In genomic region chr5:58015175-58015574, GRCh38 we compare ENCODE assay signal across 16 cellular contexts.
A peak's percentile ranks its signal among the peaks of the same experiment; 100 is the strongest.
DNase-seq lines count a peak whose midpoint lies in the region; ATAC-seq, FAIRE-seq and TF ChIP-seq lines count a peak whose summit lies in the region.
"Had no signal": no experiment of that assay in that cellular context is flagged by ENCODE, and none has a peak within 500 bp of the region (broad histone marks: within the 10 kb centered on the region; RNA-seq: fewer than 3 reads in every experiment).

No MANE protein-coding gene starts in this region.

- H3K27ac ChIP-seq in right atrium auricular region (no peak overlapping the region), mesenchymal stem cell (ENCODE audit: low read length, poor library complexity, severe bottlenecking) (no peak overlapping the region), PC-3 (ENCODE audit: low read length) (no peak overlapping the region)
- H3K27ac ChIP-seq: BLaER1 treated with 17β-estradiol and CSF1 and Interleukin-3, amounts not matched to agents 10 nM and 100 nM; HL-60 had no signal

- no peak overlapping the region for H4K91ac ChIP-seq in mesenchymal stem cell (ENCODE audit: low read length)

- no peaks in the 10 kb centered on the region for H3K27me3 ChIP-seq in right atrium auricular region
- no peaks in the 10 kb centered on the region for H3K27me3 ChIP-seq in mesenchymal stem cell (ENCODE audit: control insufficient read depth in 1 of 2, insufficient read depth in 1 of 2, low read length in 2 of 2)
- H3K27me3 ChIP-seq in PC-3 (ENCODE audit: low read length): no peaks in the 10 kb centered on the region
- H3K27me3 ChIP-seq: BLaER1 treated with 17β-estradiol and CSF1 and Interleukin-3, amounts not matched to agents 10 nM and 100 nM had no signal

- H2AFZ ChIP-seq in mesenchymal stem cell (ENCODE audit: low read depth, low read length) (no peak overlapping the region), PC-3 (ENCODE audit: low read length) (no peak overlapping the region)

- FAIRE-seq in GM12891 (lab: Jason Lieb, UNC): no peak
- FAIRE-seq: GM18507, H54 had no signal

- no peaks in the 10 kb centered on the region for H3F3A ChIP-seq in PC-3 (ENCODE audit: low read length, unreplicated experiment)

- H4K8ac ChIP-seq in mesenchymal stem cell (ENCODE audit: low read length): no peak overlapping the region

- no peaks in the 10 kb centered on the region for H3K9me2 ChIP-seq in PC-3 (replicated peaks; ENCODE audit: low read length)

- H3K79me2 ChIP-seq in PC-3 (ENCODE audit: low read length): no peaks in the 10 kb centered on the region

- H3K36me3 ChIP-seq in right atrium auricular region (no peaks in the 10 kb centered on the region), mesenchymal stem cell (ENCODE audit: control insufficient read depth in 1 of 2, insufficient read depth in 2 of 2, low read depth in 1 of 2, low read length in 2 of 2) (no peaks in the 10 kb centered on the region), PC-3 (ENCODE audit: low read depth, low read length) (no peaks in the 10 kb centered on the region)
- H3K36me3 ChIP-seq: BLaER1 treated with 17β-estradiol and CSF1 and Interleukin-3, amounts not matched to agents 10 nM and 100 nM had no signal

- no peaks in the 10 kb centered on the region for H3K79me1 ChIP-seq in mesenchymal stem cell (replicated peaks; ENCODE audit: low read length, poor library complexity, severe bottlenecking)

- H3K4me2 ChIP-seq in mesenchymal stem cell (ENCODE audit: low read length, poor library complexity, severe bottlenecking): no peak overlapping the region
- no peak overlapping the region for H3K4me2 ChIP-seq in PC-3 (ENCODE audit: low read length)
- H3K4me2 ChIP-seq: BLaER1 treated with 17β-estradiol and CSF1 and Interleukin-3, amounts not matched to agents 10 nM and 100 nM had no signal

- no peak overlapping the region for H2BK120ac ChIP-seq in mesenchymal stem cell (ENCODE audit: low read depth, low read length)

- DNase-seq in Right ventricle myocardium superior: no peak
- DNase-seq in right atrium auricular region (ENCODE audit: low spot score): no peak
- peak; percentile 26 for DNase-seq in left ventricle myocardium superior
- peak; percentile 0 for DNase-seq in mesenchymal stem cell
- DNase-seq in GM12891 (ENCODE audit: insufficient read length, low spot score): no peak
- no peak for DNase-seq in PC-3
- no peak for DNase-seq in activated T-cell treated with anti-CD3 and anti-CD28 coated beads, Interleukin-2, amount 50 U/mL, for 1 hour
- DNase-seq: ACHN; Calu3; CD4-positive, CD25-positive, alpha-beta regulatory T cell; DMS 273 treated with DMSO at 0.1 percent for 48 hours had no signal

- no peak overlapping the region for H3K4ac ChIP-seq in mesenchymal stem cell (ENCODE audit: low read depth in 1 of 2, low read length in 2 of 2)

- no peak overlapping the region for H3K14ac ChIP-seq in mesenchymal stem cell (ENCODE audit: low read length in 2 of 2)

- H3K9ac ChIP-seq in mesenchymal stem cell (ENCODE audit: low read length): no peak overlapping the region
- H3K9ac ChIP-seq in PC-3 (ENCODE audit: low read length): no peak overlapping the region
- H3K9ac ChIP-seq: BLaER1 treated with 17β-estradiol and CSF1 and Interleukin-3, amounts not matched to agents 10 nM and 100 nM had no signal

- no peak for TF ChIP-seq POLR2A in GM12891 (IDR thresholded peaks at IDR 0.05; ENCODE audit: low read depth, low read length)

- 93% methylated on average over 3 of the region's 3 CpGs for WGBS in mesenchymal stem cell

- no peak overlapping the region for H3K18ac ChIP-seq in mesenchymal stem cell (ENCODE audit: low read depth in 1 of 2, low read length in 2 of 2)

- intact Hi-C loops in Right ventricle myocardium superior (cut with DNase I): no loop called here
- intact Hi-C loops in left ventricle myocardium superior (cut with micrococcal nuclease): no loop called here
- intact Hi-C loops in PC-3 (cut with micrococcal nuclease): no loop called here

- no peaks in the 10 kb centered on the region for H4K20me1 ChIP-seq in PC-3 (ENCODE audit: low read length)
- H4K20me1 ChIP-seq: BLaER1 treated with 17β-estradiol and CSF1 and Interleukin-3, amounts not matched to agents 10 nM and 100 nM had no signal

- H3K4me1 ChIP-seq in right atrium auricular region (peaks cover 0 to 14% of the 10 kb centered on the region in 2 donors), mesenchymal stem cell (ENCODE audit: control insufficient read depth, insufficient read depth, low read depth, low read length) (no peaks in the 10 kb centered on the region), PC-3 (ENCODE audit: insufficient read depth, low read length) (no peaks in the 10 kb centered on the region)
- H3K4me1 ChIP-seq: BLaER1 treated with 17β-estradiol and CSF1 and Interleukin-3, amounts not matched to agents 10 nM and 100 nM had no signal

- CTCF ChIA-PET in PC-3 (lab: Charles Lee): no interaction called here

- ATAC-seq in Right ventricle myocardium superior (ENCODE audit: poor library complexity): peak; percentile 41
- peak; percentile 40 for ATAC-seq in left ventricle myocardium superior
- ATAC-seq in PC-3: no peak
- ATAC-seq: HCT116 had no signal

- no peak overlapping the region for H3K4me3 ChIP-seq in right atrium auricular region
- H3K4me3 ChIP-seq in mesenchymal stem cell (ENCODE audit: insufficient read depth in 1 of 2, low read depth in 1 of 2, low read length in 2 of 2): no peak overlapping the region
- H3K4me3 ChIP-seq in PC-3 (ENCODE audit: low read length): no peak overlapping the region
- H3K4me3 ChIP-seq: BLaER1 treated with 17β-estradiol and CSF1 and Interleukin-3, amounts not matched to agents 10 nM and 100 nM had no signal

- TF ChIP-seq CTCF in right atrium auricular region (IDR thresholded peaks at IDR 0.05): no peak
- TF ChIP-seq CTCF in PC-3 (conservative IDR thresholded peaks at IDR 0.05; ENCODE audit: low read depth, low read length): no peak

- no peak overlapping the region for H2BK15ac ChIP-seq in mesenchymal stem cell (ENCODE audit: low read depth, poor library complexity, severe bottlenecking)

- no peak overlapping the region for H3K23ac ChIP-seq in mesenchymal stem cell (ENCODE audit: low read length in 2 of 2)

- no peak overlapping the region for H2BK5ac ChIP-seq in mesenchymal stem cell (ENCODE audit: low read depth, low read length, poor library complexity, severe bottlenecking)

- H2AK5ac ChIP-seq in mesenchymal stem cell (ENCODE audit: low read length, severe bottlenecking): no peak overlapping the region

- H3K9me3 ChIP-seq in right atrium auricular region (no peaks in the 10 kb centered on the region), mesenchymal stem cell (ENCODE audit: control insufficient read depth, low read length) (no peaks in the 10 kb centered on the region), PC-3 (ENCODE audit: low read length) (no peaks in the 10 kb centered on the region)
- H3K9me3 ChIP-seq: BLaER1 treated with 17β-estradiol and CSF1 and Interleukin-3, amounts not matched to agents 10 nM and 100 nM had no signal

- H2BK12ac ChIP-seq in mesenchymal stem cell (ENCODE audit: low read length in 2 of 2): no peak overlapping the region

- no TSS peak for BruUV-seq in PC-3 (replicated peaks; lab: Mats Ljungman, UMichigan)

- POLR2A ChIA-PET in PC-3 (lab: Charles Lee; ENCODE audit: unreplicated experiment): no interaction called here

TF ChIP-seq in GM12891, 5 proteins besides CTCF, POLR2A, EP300 and RAD21:
- no peak for TF ChIP-seq SPI1 (IDR thresholded peaks at IDR 0.05; ENCODE audit: low read depth, low read length)
- no peak for TF ChIP-seq TAF1 (IDR thresholded peaks at IDR 0.05; ENCODE audit: low read depth, low read length)
- no peak for TF ChIP-seq PAX5 (IDR thresholded peaks at IDR 0.05; ENCODE audit: insufficient read depth, low read length, severe bottlenecking)
- TF ChIP-seq POU2F2 (IDR thresholded peaks at IDR 0.05; ENCODE audit: low read depth, low read length): no peak
- no peak for TF ChIP-seq POLR2AphosphoS5 (IDR thresholded peaks at IDR 0.05; ENCODE audit: low read depth, low read length)

Comparison
In these comparisons a context has a peak if more than half of its experiments do, and no peak if none do; other contexts are left out.
1. DNase-seq: peak in left ventricle myocardium superior (single experiment) and mesenchymal stem cell (single experiment); none in Right ventricle myocardium superior (single experiment), right atrium auricular region (single experiment), GM12891 (single experiment), PC-3 (single experiment) and activated T-cell treated with anti-CD3 and anti-CD28 coated beads, Interleukin-2, amount 50 U/mL, for 1 hour (single experiment).